1 cellular context compared by ENCODE assay signal in the genomic region with DNA sequence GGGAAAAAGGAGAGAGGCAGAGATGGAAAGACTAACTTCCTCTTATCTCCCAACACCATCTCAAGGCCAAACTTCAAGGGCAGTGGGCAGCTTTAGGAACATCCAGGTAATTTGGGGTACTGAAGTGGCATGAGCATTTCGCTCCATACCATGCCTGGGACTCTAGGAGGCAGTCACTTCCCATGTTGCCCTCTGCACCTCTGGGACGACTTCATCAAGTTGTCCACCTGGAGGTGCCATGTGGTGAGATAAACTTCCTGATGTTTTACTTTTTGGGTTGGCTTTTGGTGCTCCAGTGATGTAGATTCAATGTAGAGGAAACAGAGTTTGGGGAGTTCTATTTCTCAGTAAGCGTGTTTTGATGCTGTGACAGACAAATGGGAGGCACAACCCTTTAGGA.
TF ChIP-seq lines count a peak whose summit lies in the region.

No MANE protein-coding gene starts in this region.

TF ChIP-seq in GM23338, 12 proteins besides CTCF, POLR2A, EP300 and RAD21 (continued from another document):
- TF ChIP-seq, protein P1, sequence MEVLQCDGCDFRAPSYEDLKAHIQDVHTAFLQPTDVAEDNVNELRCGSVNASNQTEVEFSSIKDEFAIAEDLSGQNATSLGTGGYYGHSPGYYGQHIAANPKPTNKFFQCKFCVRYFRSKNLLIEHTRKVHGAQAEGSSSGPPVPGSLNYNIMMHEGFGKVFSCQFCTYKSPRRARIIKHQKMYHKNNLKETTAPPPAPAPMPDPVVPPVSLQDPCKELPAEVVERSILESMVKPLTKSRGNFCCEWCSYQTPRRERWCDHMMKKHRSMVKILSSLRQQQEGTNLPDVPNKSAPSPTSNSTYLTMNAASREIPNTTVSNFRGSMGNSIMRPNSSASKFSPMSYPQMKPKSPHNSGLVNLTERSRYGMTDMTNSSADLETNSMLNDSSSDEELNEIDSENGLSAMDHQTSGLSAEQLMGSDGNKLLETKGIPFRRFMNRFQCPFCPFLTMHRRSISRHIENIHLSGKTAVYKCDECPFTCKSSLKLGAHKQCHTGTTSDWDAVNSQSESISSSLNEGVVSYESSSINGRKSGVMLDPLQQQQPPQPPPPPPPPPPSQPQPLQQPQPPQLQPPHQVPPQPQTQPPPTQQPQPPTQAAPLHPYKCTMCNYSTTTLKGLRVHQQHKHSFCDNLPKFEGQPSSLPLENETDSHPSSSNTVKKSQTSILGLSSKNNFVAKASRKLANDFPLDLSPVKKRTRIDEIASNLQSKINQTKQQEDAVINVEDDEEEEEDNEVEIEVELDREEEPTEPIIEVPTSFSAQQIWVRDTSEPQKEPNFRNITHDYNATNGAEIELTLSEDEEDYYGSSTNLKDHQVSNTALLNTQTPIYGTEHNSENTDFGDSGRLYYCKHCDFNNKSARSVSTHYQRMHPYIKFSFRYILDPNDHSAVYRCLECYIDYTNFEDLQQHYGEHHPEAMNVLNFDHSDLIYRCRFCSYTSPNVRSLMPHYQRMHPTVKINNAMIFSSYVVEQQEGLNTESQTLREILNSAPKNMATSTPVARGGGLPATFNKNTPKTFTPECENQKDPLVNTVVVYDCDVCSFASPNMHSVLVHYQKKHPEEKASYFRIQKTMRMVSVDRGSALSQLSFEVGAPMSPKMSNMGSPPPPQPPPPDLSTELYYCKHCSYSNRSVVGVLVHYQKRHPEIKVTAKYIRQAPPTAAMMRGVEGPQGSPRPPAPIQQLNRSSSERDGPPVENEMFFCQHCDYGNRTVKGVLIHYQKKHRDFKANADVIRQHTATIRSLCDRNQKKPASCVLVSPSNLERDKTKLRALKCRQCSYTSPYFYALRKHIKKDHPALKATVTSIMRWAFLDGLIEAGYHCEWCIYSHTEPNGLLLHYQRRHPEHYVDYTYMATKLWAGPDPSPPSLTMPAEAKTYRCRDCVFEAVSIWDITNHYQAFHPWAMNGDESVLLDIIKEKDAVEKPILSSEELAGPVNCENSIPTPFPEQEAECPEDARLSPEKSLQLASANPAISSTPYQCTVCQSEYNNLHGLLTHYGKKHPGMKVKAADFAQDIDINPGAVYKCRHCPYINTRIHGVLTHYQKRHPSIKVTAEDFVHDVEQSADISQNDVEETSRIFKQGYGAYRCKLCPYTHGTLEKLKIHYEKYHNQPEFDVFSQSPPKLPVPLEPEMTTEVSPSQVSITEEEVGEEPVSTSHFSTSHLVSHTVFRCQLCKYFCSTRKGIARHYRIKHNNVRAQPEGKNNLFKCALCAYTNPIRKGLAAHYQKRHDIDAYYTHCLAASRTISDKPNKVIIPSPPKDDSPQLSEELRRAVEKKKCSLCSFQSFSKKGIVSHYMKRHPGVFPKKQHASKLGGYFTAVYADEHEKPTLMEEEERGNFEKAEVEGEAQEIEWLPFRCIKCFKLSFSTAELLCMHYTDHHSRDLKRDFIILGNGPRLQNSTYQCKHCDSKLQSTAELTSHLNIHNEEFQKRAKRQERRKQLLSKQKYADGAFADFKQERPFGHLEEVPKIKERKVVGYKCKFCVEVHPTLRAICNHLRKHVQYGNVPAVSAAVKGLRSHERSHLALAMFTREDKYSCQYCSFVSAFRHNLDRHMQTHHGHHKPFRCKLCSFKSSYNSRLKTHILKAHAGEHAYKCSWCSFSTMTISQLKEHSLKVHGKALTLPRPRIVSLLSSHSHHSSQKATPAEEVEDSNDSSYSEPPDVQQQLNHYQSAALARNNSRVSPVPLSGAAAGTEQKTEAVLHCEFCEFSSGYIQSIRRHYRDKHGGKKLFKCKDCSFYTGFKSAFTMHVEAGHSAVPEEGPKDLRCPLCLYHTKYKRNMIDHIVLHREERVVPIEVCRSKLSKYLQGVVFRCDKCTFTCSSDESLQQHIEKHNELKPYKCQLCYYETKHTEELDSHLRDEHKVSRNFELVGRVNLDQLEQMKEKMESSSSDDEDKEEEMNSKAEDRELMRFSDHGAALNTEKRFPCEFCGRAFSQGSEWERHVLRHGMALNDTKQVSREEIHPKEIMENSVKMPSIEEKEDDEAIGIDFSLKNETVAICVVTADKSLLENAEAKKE (CRISPR knock-in tag; IDR thresholded peaks at IDR 0.05): no peak
- TF ChIP-seq EZH2phosphoT487 (IDR thresholded peaks at IDR 0.05; ENCODE audit: unreplicated experiment) (no peak), ZNF114 (CRISPR knock-in tag; IDR thresholded peaks at IDR 0.05) (no peak)
